Comparison of ENCODE assay signal across 17 cellular contexts in the genomic region with DNA sequence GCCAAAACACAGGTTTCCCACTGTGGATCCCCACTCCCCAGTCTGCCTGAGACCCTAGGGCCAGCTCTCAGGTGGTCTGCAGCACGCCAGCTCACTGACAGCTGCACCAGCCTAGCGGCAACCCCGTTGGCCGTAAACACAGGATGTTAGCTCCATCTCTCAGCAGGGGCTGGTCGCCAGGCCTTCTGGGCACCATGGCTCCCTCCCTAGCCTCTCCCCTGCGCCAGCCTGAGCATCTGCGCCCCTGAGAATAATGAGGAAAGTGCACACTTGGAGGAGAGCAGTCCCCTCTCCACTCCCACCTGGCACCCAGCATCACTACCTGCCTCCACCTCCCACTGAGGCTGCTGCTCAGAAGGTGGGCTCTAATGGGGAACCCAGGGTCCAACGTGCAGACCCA. TPM values are rescaled to one million over a fixed set of nuclear protein-coding genes. Genes with fewer than 3 reads are reported as not detected.
A peak's percentile ranks its signal among the peaks of the same experiment; 100 is the strongest.
DNase-seq lines count a peak whose midpoint lies in the region; ATAC-seq and TF ChIP-seq lines count a peak whose summit lies in the region.
"Had no signal": no experiment of that assay in that cellular context is flagged by ENCODE, and none has a peak within 500 bp of the region (broad histone marks: within the 10 kb centered on the region; RNA-seq: fewer than 3 reads in every experiment).

No MANE protein-coding gene starts in this region.

- WGBS in heart left ventricle, 4 donors = 73 to 82% (median 75%) methylated on average over 7 to 8 of the region's 8 CpGs
- 57% methylated on average over 8 of the region's 8 CpGs for WGBS in prostate gland

- H3K4me3 Mint-ChIP-seq in chondrocyte (ENCODE audit: unreplicated experiment) = no peak overlapping the region
- no peak overlapping the region for H3K4me3 Mint-ChIP-seq in natural killer cell treated with Interleukin-12 subunit alpha and Interleukin-12 subunit beta and Interleukin-15 and Interleukin-18, amount 100 ng/mL, for 72 hours
- H3K4me3 Mint-ChIP-seq: mesothelial cell of epicardium; stimulated activated naive CD8-positive, alpha-beta T cell treated with anti-CD3 and anti-CD28 coated beads, Interleukin-15, amount 100 ng/mL, for 72 hours; T-helper 1 cell treated with Interleukin-12 subunit alpha and Interleukin-12 subunit beta and Interleukin-4 antibody, amounts not matched to agents 30 μg/mL and 1 μg/mL, for 36 hours had no signal

- no peak for ATAC-seq in heart left ventricle
- ATAC-seq in left ventricle myocardium superior = no peak
- ATAC-seq in upper lobe of right lung = no peak
- ATAC-seq in GM19035 (IDR thresholded peaks at IDR 0.05; ENCODE audit: unreplicated experiment) = no peak
- no peak for ATAC-seq in natural killer cell treated with Interleukin-12 subunit alpha and Interleukin-12 subunit beta and Interleukin-15 and Interleukin-18, amount 100 ng/mL, for 72 hours
- ATAC-seq: stimulated activated naive CD8-positive, alpha-beta T cell treated with anti-CD3 and anti-CD28 coated beads, Interleukin-15, amount 100 ng/mL, for 72 hours had no signal

- no peak for DNase-seq in heart left ventricle
- DNase-seq in left ventricle myocardium superior = no peak
- DNase-seq in chondrocyte (ENCODE audit: low spot score) = no peak
- no peak for DNase-seq in prostate gland (ENCODE audit: low spot score)
- DNase-seq in upper lobe of right lung = no peak
- DNase-seq in AG08396 (ENCODE audit: low spot score) = no peak
- no peak for DNase-seq in natural killer cell treated with Interleukin-12 subunit alpha and Interleukin-12 subunit beta and Interleukin-15 and Interleukin-18, amount 100 ng/mL, for 72 hours (ENCODE audit: low spot score)
- DNase-seq: activated CD4-positive, alpha-beta T cell treated with anti-CD3 and anti-CD28 coated beads for 1 hour; activated T-cell treated with anti-CD3 and anti-CD28 coated beads, Interleukin-2, amount 50 U/mL, for 1 hour; Calu3; NCI-H1105 treated with DMSO at 0.1 percent for 48 hours; NCI-H510A; stimulated activated naive CD8-positive, alpha-beta T cell treated with anti-CD3 and anti-CD28 coated beads, Interleukin-15, amount 100 ng/mL, for 72 hours had no signal

- TF ChIP-seq CTCF in heart left ventricle (IDR thresholded peaks at IDR 0.05) (no peak), chondrocyte (IDR thresholded peaks at IDR 0.05) (no peak), prostate gland (IDR thresholded peaks at IDR 0.05) (no peak), upper lobe of right lung (IDR thresholded peaks at IDR 0.05) (no peak)

- intact Hi-C loops in heart left ventricle (cut with DNase I) (loop anchor here (5.0 to 10.0 kb wide), 7 partner anchors 41 to 302 kb away; partner anchors contain the start of gene SYDE1 (in 3 of the 10)), left ventricle myocardium superior (cut with micrococcal nuclease) (no loop called here), prostate gland (cut with DNase I) (loop anchor here (5.0 kb wide), 1 partner anchor 79 kb away; the partner anchor contains the start of gene BRD4), upper lobe of right lung (cut with DNase I) (no loop called here)

- H3K36me3 Mint-ChIP-seq in chondrocyte (ENCODE audit: low read depth) = peaks cover 26% of the 10 kb centered on the region
- peaks cover 6% of the 10 kb centered on the region for H3K36me3 Mint-ChIP-seq in natural killer cell treated with Interleukin-12 subunit alpha and Interleukin-12 subunit beta and Interleukin-15 and Interleukin-18, amount 100 ng/mL, for 72 hours

- H3K9me3 Mint-ChIP-seq in chondrocyte (ENCODE audit: low read depth) = no peaks in the 10 kb centered on the region
- no peaks in the 10 kb centered on the region for H3K9me3 Mint-ChIP-seq in natural killer cell treated with Interleukin-12 subunit alpha and Interleukin-12 subunit beta and Interleukin-15 and Interleukin-18, amount 100 ng/mL, for 72 hours
- H3K9me3 Mint-ChIP-seq: mesothelial cell of epicardium; stimulated activated naive CD8-positive, alpha-beta T cell treated with anti-CD3 and anti-CD28 coated beads, Interleukin-15, amount 100 ng/mL, for 72 hours; T-helper 1 cell treated with Interleukin-12 subunit alpha and Interleukin-12 subunit beta and Interleukin-4 antibody, amounts not matched to agents 30 μg/mL and 1 μg/mL, for 36 hours had no signal

- H3K27me3 Mint-ChIP-seq in chondrocyte (ENCODE audit: low read depth) = no peaks in the 10 kb centered on the region
- H3K27me3 Mint-ChIP-seq in natural killer cell treated with Interleukin-12 subunit alpha and Interleukin-12 subunit beta and Interleukin-15 and Interleukin-18, amount 100 ng/mL, for 72 hours = no peaks in the 10 kb centered on the region
- H3K27me3 Mint-ChIP-seq: stimulated activated naive CD8-positive, alpha-beta T cell treated with anti-CD3 and anti-CD28 coated beads, Interleukin-15, amount 100 ng/mL, for 72 hours had no signal

- H3K36me3 ChIP-seq in heart left ventricle = peaks cover 8 to 84% (median 59%) of the 10 kb centered on the region in 9 donors
- peaks cover 15 to 28% of the 10 kb centered on the region in 2 donors for H3K36me3 ChIP-seq in prostate gland
- peaks cover 89% of the 10 kb centered on the region for H3K36me3 ChIP-seq in upper lobe of right lung

- peak overlapping the region in 11 of 12 donors; percentile 78 to 99 (median 91) for H3K27ac ChIP-seq in heart left ventricle
- H3K27ac ChIP-seq in prostate gland = peak overlapping the region; percentile 73 to 80
- H3K27ac ChIP-seq in upper lobe of right lung = peak overlapping the region; percentile 43

- H3K27ac Mint-ChIP-seq in chondrocyte (ENCODE audit: unreplicated experiment) = peak overlapping the region; percentile 100
- no peak overlapping the region for H3K27ac Mint-ChIP-seq in natural killer cell treated with Interleukin-12 subunit alpha and Interleukin-12 subunit beta and Interleukin-15 and Interleukin-18, amount 100 ng/mL, for 72 hours
- H3K27ac Mint-ChIP-seq: T-helper 1 cell treated with Interleukin-12 subunit alpha and Interleukin-12 subunit beta and Interleukin-4 antibody, amounts not matched to agents 30 μg/mL and 1 μg/mL, for 36 hours had no signal

- H3K9me3 ChIP-seq in heart left ventricle = no peaks in the 10 kb centered on the region
- H3K9me3 ChIP-seq in prostate gland = no peaks in the 10 kb centered on the region
- H3K9me3 ChIP-seq in upper lobe of right lung = no peaks in the 10 kb centered on the region

- H3K4me1 ChIP-seq in heart left ventricle (peaks cover 13 to 63% (median 58%) of the 10 kb centered on the region in 12 donors), prostate gland (replicated peaks) (peaks cover 29% of the 10 kb centered on the region), upper lobe of right lung (peaks cover 48% of the 10 kb centered on the region)

- peaks cover 61% of the 10 kb centered on the region for H3K4me1 Mint-ChIP-seq in chondrocyte (ENCODE audit: low read depth)
- peaks cover 0 to 9% of the 10 kb centered on the region in 2 donors for H3K4me1 Mint-ChIP-seq in natural killer cell treated with Interleukin-12 subunit alpha and Interleukin-12 subunit beta and Interleukin-15 and Interleukin-18, amount 100 ng/mL, for 72 hours (ENCODE audit: low read depth in 2 of 2)

- no peak overlapping the region for H3K4me3 ChIP-seq in heart left ventricle
- no peak overlapping the region for H3K4me3 ChIP-seq in prostate gland
- H3K4me3 ChIP-seq in upper lobe of right lung = no peak overlapping the region

- TF ChIP-seq POLR2A in heart left ventricle (IDR thresholded peaks at IDR 0.05) (no peak), prostate gland (IDR thresholded peaks at IDR 0.05) (no peak)

- H3K27me3 ChIP-seq in heart left ventricle (no peaks in the 10 kb centered on the region), prostate gland (replicated peaks; ENCODE audit: insufficient read depth) (no peaks in the 10 kb centered on the region), upper lobe of right lung (no peaks in the 10 kb centered on the region)

RNA-seq across cellular contexts. Expression of gene EPHX3, which starts 20.8 kb away (rescaled TPM):
- 1 to 10 TPM in 1 of 9 donors, under 1 TPM in 5, not detected in 3; 0.12 to 1.3 (median 0.14) TPM for total RNA-seq in heart left ventricle
- polyA plus RNA-seq in heart left ventricle = under 1 TPM; 0.11 to 0.21 TPM
- total RNA-seq in left ventricle myocardium superior = not detected
- total RNA-seq in chondrocyte = 0.15 to 0.38 TPM in 2 of 3 replicates, not detected in the other
- total RNA-seq in prostate gland = 1 to 10 TPM; 1.4 to 1.6 TPM
- total RNA-seq in upper lobe of right lung = 2.5 TPM
- total RNA-seq in natural killer cell treated with Interleukin-12 subunit alpha and Interleukin-12 subunit beta and Interleukin-15 and Interleukin-18, amount 100 ng/mL, for 72 hours = 1 to 10 TPM in 1 of 2 donors, under 1 TPM in 1; 0.81 to 1.0 TPM
- total RNA-seq: dermis microvascular lymphatic vessel endothelial cell had no signal

RNA-seq across cellular contexts. Expression of gene NOTCH3, which starts 52.3 kb away (rescaled TPM):
- 10 to 100 TPM; 20.9 to 77.2 (median 35.2) TPM for total RNA-seq in heart left ventricle
- polyA plus RNA-seq in heart left ventricle = 10 to 100 TPM; 16.7 to 21.9 TPM
- total RNA-seq in left ventricle myocardium superior = 22.8 TPM
- total RNA-seq in chondrocyte = 78.6 to 559 TPM (median 553 TPM) in 3 replicates
- total RNA-seq in prostate gland = 10 to 100 TPM; 31.8 to 48.0 TPM
- total RNA-seq in upper lobe of right lung = 67.9 TPM
- total RNA-seq in natural killer cell treated with Interleukin-12 subunit alpha and Interleukin-12 subunit beta and Interleukin-15 and Interleukin-18, amount 100 ng/mL, for 72 hours = not detected

Comparison
In these comparisons a context has a peak if more than half of its experiments do, and no peak if none do; other contexts are left out.
1. intact Hi-C loops: an anchor here in heart left ventricle (5.0 to 10.0 kb wide) and prostate gland (5.0 kb wide); none called in left ventricle myocardium superior and upper lobe of right lung.
2. RNA of gene NOTCH3, which starts 52.3 kb away (total RNA-seq): 78.6 to 559 TPM in chondrocyte, 67.9 TPM in upper lobe of right lung (single experiment), 31.8 to 48.0 TPM in prostate gland, 20.9 to 77.2 TPM in heart left ventricle and 22.8 TPM in left ventricle myocardium superior (single experiment); not detected in natural killer cell treated with Interleukin-12 subunit alpha and Interleukin-12 subunit beta and Interleukin-15 and Interleukin-18, amount 100 ng/mL, for 72 hours; every median in the first group is over 10 times any median in the second.
3. Peak in every context shown above with its lines, with median percentiles within 50 percentile points of each other: H3K27ac ChIP-seq.